In the genomic region with DNA sequence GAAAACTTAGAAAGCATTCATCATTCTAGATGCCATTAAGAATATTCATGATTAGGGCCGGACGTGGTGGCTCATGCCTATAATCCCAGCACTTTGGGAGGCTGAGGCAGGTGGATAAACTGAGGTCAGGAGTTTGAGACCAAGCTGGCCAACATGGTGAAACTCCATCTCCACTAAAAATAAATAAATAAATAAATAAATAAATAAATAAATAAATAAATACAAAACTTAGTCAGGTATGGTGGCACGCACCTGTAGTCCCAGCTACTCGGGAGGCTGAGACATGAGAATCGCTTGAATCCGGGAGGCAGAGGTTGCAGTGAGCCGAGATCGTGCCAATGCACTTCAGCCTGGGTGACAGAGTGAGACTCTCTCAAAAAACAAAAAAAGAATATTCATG, we compare ENCODE assay signal across 1 cellular context. TPM values are rescaled to one million over a fixed set of nuclear protein-coding genes. Genes with fewer than 3 reads are reported as not detected.
"Had no signal": no experiment of that assay in that cellular context is flagged by ENCODE, and none has a peak within 500 bp of the region (broad histone marks: within the 10 kb centered on the region; RNA-seq: fewer than 3 reads in every experiment).

No MANE protein-coding gene starts in this region.

RNA-seq across cellular contexts. Expression of a gene that starts 13.9 kb away (rescaled TPM):
- polyA plus RNA-seq: GM23338 had no signal

RNA-seq across cellular contexts. Expression of a gene that starts 38.5 kb away (rescaled TPM):
- polyA plus RNA-seq: GM23338 had no signal
